Comparison of ENCODE assay signal across 1 cellular context in the genomic region with DNA sequence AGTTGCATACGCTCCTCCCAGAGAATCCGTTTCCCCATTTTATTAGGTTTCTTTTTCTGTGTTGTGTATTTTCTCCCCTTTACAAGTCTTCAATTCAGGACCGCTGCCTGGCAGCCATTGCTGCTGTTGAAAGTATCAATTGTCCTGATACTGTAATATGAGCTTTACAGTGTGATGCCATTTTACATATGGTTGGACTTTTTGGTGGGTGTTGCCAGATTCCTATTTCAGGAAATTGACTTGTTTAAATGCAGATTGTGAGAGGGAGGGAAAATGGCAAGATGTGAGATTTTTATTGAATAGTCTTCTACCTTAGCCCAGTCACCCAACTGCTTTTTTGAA.
TF ChIP-seq lines count a peak whose summit lies in the region.

No MANE protein-coding gene starts in this region.

TF ChIP-seq in IMR-90, 13 proteins besides CTCF, POLR2A, EP300 and RAD21:
- TF ChIP-seq, protein P1, sequence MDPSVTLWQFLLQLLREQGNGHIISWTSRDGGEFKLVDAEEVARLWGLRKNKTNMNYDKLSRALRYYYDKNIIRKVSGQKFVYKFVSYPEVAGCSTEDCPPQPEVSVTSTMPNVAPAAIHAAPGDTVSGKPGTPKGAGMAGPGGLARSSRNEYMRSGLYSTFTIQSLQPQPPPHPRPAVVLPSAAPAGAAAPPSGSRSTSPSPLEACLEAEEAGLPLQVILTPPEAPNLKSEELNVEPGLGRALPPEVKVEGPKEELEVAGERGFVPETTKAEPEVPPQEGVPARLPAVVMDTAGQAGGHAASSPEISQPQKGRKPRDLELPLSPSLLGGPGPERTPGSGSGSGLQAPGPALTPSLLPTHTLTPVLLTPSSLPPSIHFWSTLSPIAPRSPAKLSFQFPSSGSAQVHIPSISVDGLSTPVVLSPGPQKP (IDR thresholded peaks at IDR 0.05; ENCODE audit: borderline replicate concordance, low read depth, low read length): no peak
- TF ChIP-seq MXI1 (IDR thresholded peaks at IDR 0.05; ENCODE audit: borderline replicate concordance, low read depth, low read length) (no peak), CEBPB (IDR thresholded peaks at IDR 0.05; ENCODE audit: low read depth, low read length) (no peak), RCOR1 (IDR thresholded peaks at IDR 0.05; ENCODE audit: insufficient replicate concordance, low read length) (no peak), MAFK (IDR thresholded peaks at IDR 0.05; ENCODE audit: low read depth, low read length) (no peak), FOS (IDR thresholded peaks at IDR 0.05; ENCODE audit: low read depth, low read length) (no peak), MAZ (IDR thresholded peaks at IDR 0.05; ENCODE audit: borderline replicate concordance, low read depth, low read length) (no peak), CHD1 (IDR thresholded peaks at IDR 0.05; ENCODE audit: low read depth, low read length) (no peak), BHLHE40 (IDR thresholded peaks at IDR 0.05; ENCODE audit: low read depth, low read length) (no peak), SMC3 (IDR thresholded peaks at IDR 0.05; ENCODE audit: low read depth, low read length) (no peak), NFE2L2 (IDR thresholded peaks at IDR 0.05; ENCODE audit: low read depth, low read length) (no peak)
- TF ChIP-seq, protein P2, sequence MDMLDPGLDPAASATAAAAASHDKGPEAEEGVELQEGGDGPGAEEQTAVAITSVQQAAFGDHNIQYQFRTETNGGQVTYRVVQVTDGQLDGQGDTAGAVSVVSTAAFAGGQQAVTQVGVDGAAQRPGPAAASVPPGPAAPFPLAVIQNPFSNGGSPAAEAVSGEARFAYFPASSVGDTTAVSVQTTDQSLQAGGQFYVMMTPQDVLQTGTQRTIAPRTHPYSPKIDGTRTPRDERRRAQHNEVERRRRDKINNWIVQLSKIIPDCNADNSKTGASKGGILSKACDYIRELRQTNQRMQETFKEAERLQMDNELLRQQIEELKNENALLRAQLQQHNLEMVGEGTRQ (IDR thresholded peaks at IDR 0.05; ENCODE audit: low read depth, low read length): no peak
